1 cellular context compared by ENCODE assay signal in genomic region chr3:66138336-66139234, GRCh38.
TF ChIP-seq lines count a peak whose summit lies in the region.

No MANE protein-coding gene starts in this region.

TF ChIP-seq in GM23338, 12 proteins besides CTCF, POLR2A, EP300 and RAD21 (continued from another document):
- TF ChIP-seq ZNF462 (CRISPR knock-in tag; IDR thresholded peaks at IDR 0.05), result peak; percentile 72
